8 cellular contexts compared by ENCODE assay signal in genomic region chr17:5111402-5112204, GRCh38. TPM values are rescaled to one million over a fixed set of nuclear protein-coding genes. Genes with fewer than 3 reads are reported as not detected.
DNase-seq lines count a peak whose midpoint lies in the region; ATAC-seq, FAIRE-seq and TF ChIP-seq lines count a peak whose summit lies in the region.

Gene ZNF232 (minus strand): TSS chr17:5111878. CDS start chr17:5111822, 56 bp downstream.

- H3K27me3 ChIP-seq in right atrium auricular region (peaks cover 4 to 12% of the 10 kb centered on the region in 2 donors), psoas muscle (ENCODE audit: insufficient read depth in 3 of 3, low read length in 2 of 3) (peaks cover 3 to 23% (median 11%) of the 10 kb centered on the region in 3 donors)

- H3K27ac ChIP-seq in right atrium auricular region: peak within 1 kb of the TSS; percentile 65 to 71
- H3K27ac ChIP-seq in psoas muscle: peak within 1 kb of the TSS; percentile 93

- H3K4me3 ChIP-seq in GM12875 (ENCODE audit: low read depth, low read length) (peak within 1 kb of the TSS; percentile 71), right atrium auricular region (peak within 1 kb of the TSS; percentile 77 to 80), psoas muscle (peak within 1 kb of the TSS; percentile 91)

- no peak for FAIRE-seq in urothelium cell line (lab: Jason Lieb, UNC)

- TF ChIP-seq CTCF in GM12875 (IDR thresholded peaks at IDR 0.05; ENCODE audit: borderline replicate concordance, insufficient read depth, low read depth, low read length) (no peak), right atrium auricular region (IDR thresholded peaks at IDR 0.05) (peak in 1 of 2 donors; percentile 46), psoas muscle (IDR thresholded peaks at IDR 0.05) (no peak)

- WGBS in psoas muscle, 3 donors: 0% methylated on average over 63 to 69 of the region's 69 CpGs

- no peaks in the 10 kb centered on the region for H3K9me3 ChIP-seq in right atrium auricular region
- no peaks in the 10 kb centered on the region for H3K9me3 ChIP-seq in psoas muscle

- intact Hi-C loops in psoas muscle (cut with DNase I): loop anchor here in 1 of 2 donors (5.0 kb wide), 1 partner anchor 34 kb away; the partner anchor contains the start of gene ZFP3

- ATAC-seq in HG02852 (IDR thresholded peaks at IDR 0.05; ENCODE audit: unreplicated experiment): peak; percentile 72
- ATAC-seq in psoas muscle: peak; percentile 95 to 96 (median 96)

- H3K4me1 ChIP-seq in right atrium auricular region: peaks cover 0 to 11% of the 10 kb centered on the region in 2 donors
- H3K4me1 ChIP-seq in psoas muscle: peaks cover 7% of the 10 kb centered on the region

- peak; percentile 69 for DNase-seq in NCI-H1694 treated with DMSO at 0.1 percent for 48 hours (lab: John Stamatoyannopoulos, UW)
- DNase-seq in T-helper 2 cell: peak; percentile 73 to 90 (median 86)
- peak; percentile 64 to 96 (median 90) for DNase-seq in anterior cingulate cortex (lab: John Stamatoyannopoulos, UW)
- DNase-seq in right atrium auricular region (ENCODE audit: low spot score): peak; percentile 92
- DNase-seq in psoas muscle: peak; percentile 95 to 98
- peak; percentile 92 for DNase-seq in urothelium cell line (ENCODE audit: low spot score)

- H3K36me3 ChIP-seq in right atrium auricular region: peaks cover 12% of the 10 kb centered on the region
- H3K36me3 ChIP-seq in psoas muscle (ENCODE audit: insufficient read depth in 1 of 2, low read depth in 1 of 2): peaks cover 0 to 43% of the 10 kb centered on the region in 2 donors

RNA-seq across cellular contexts. Expression of gene ZNF232, which starts in this region (rescaled TPM):
- total RNA-seq in right atrium auricular region: 1 to 10 TPM; 2.7 to 5.6 TPM
- total RNA-seq in psoas muscle: 10 to 100 TPM in 1 of 4 donors, 1 to 10 TPM in 3; 5.8 to 12.2 (median 7.4) TPM
- polyA plus RNA-seq in psoas muscle: 10 to 100 TPM in 1 of 3 donors, 1 to 10 TPM in 2; 7.1 to 19.3 (median 8.0) TPM

Comparison
In these comparisons a context has a peak if more than half of its experiments do, and no peak if none do; other contexts are left out.
1. Peak in every context shown above with its lines: DNase-seq, ATAC-seq, H3K4me3 ChIP-seq and H3K27ac ChIP-seq.